Comparison of ENCODE assay signal across 12 cellular contexts in the genomic region with DNA sequence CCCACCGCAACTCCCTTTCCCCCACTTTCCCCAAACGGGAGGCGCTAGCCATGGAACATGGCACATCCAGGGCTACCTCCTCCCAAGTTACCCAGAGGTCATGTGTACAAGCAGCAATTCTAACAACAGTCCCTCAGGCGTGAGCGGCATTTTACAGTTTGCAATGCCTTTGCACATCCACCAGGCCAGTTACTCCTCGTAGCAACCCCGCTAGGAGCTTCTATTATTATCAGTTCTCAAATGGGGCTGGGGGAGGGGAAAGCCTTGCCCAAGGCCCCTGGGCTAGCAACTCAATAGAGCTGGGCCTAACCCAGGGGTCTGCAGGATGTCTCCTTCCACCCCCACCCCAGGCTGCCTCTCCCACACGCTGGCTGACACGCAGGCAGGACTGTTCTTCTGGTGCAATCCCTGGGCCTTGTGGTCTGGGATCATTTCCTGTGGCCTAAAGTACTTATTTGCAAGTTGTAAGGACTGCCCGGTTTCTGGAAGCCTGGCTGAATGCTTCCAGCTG. TPM values are rescaled to one million over a fixed set of nuclear protein-coding genes. Genes with fewer than 3 reads are reported as not detected.
DNase-seq lines count a peak whose midpoint lies in the region; ATAC-seq and TF ChIP-seq lines count a peak whose summit lies in the region.
"Had no signal": no experiment of that assay in that cellular context is flagged by ENCODE, and none has a peak within 500 bp of the region (broad histone marks: within the 10 kb centered on the region; RNA-seq: fewer than 3 reads in every experiment).

No MANE protein-coding gene starts in this region.

- TF ChIP-seq CTCF in BJ (IDR thresholded peaks at IDR 0.05; ENCODE audit: insufficient read depth, low read depth, low read length) (0 out of 2 replicates have a peak, but pooled peaks have one; percentile 4), WTC11 (IDR thresholded peaks at IDR 0.05) (no peak), heart right ventricle (IDR thresholded peaks at IDR 0.05) (no peak), parathyroid adenoma (IDR thresholded peaks at IDR 0.05) (no peak), ascending aorta (IDR thresholded peaks at IDR 0.05) (no peak), GM13977 (IDR thresholded peaks at IDR 0.05; ENCODE audit: extremely low read depth, insufficient read depth, missing control alignments) (no peak)

- no peaks in the 10 kb centered on the region for H3K36me3 ChIP-seq in BJ (ENCODE audit: control insufficient read depth, insufficient read depth, low read length)
- no peaks in the 10 kb centered on the region for H3K36me3 ChIP-seq in heart right ventricle
- no peaks in the 10 kb centered on the region for H3K36me3 ChIP-seq in parathyroid adenoma (ENCODE audit: control insufficient read depth, insufficient read depth, low read length)
- H3K36me3 ChIP-seq in ascending aorta: no peaks in the 10 kb centered on the region

- H3K4me2 ChIP-seq in parathyroid adenoma (ENCODE audit: low read length): no peak overlapping the region

- H3K4me3 ChIP-seq in BJ (ENCODE audit: low read depth, low read length) (no peak overlapping the region), heart right ventricle (peak overlapping the region in 9 of 10 donors; percentile 7 to 43 (median 34)), parathyroid adenoma (ENCODE audit: low read depth, low read length) (no peak overlapping the region), ascending aorta (peak overlapping the region in 1 of 2 donors; percentile 57)

- in situ Hi-C loops in GM13977 (cut with MboI; ENCODE audit: low pct_unique_long_range_greater_than_20kb, low sequenced_read_pairs, unreplicated experiment): no loop called here

- H3K9me3 ChIP-seq in heart right ventricle (no peaks in the 10 kb centered on the region), parathyroid adenoma (ENCODE audit: control insufficient read depth, low read length) (no peaks in the 10 kb centered on the region), ascending aorta (no peaks in the 10 kb centered on the region)

- H2AFZ ChIP-seq in parathyroid adenoma: peak overlapping the region; percentile 44

- H3K4me3 Mint-ChIP-seq in WTC11: peak overlapping the region; percentile 47
- H3K4me3 Mint-ChIP-seq: B cell; stimulated activated naive B cell treated with anti-CD40 and anti-IgM and Interleukin-4, amounts not matched to agents 10 μg/mL and 1 μg/mL and 100 μg/mL, for 72 hours had no signal

- CTCF ChIA-PET in BJ (lab: Yijun Ruan, JAX) (interaction anchor here (1.2 to 1.3 kb wide), 2 partner anchors 85 to 310 kb away, joined by 3 to 6 read pairs; no protein-coding TSS in a partner anchor), WTC11 (lab: Charles Lee) (interaction anchor here (0.7 to 2.3 kb wide), 15 partner anchors 8 to 309 kb away, joined by 3 to 9 read pairs (median 4); a partner anchor contains a TSS)

- ATAC-seq in WTC11 (peak; percentile 12), heart right ventricle (peak in 7 of 8 donors; percentile 55 to 77 (median 60))
- ATAC-seq: stimulated activated naive B cell treated with anti-CD40 and anti-IgM and Interleukin-4, amounts not matched to agents 10 μg/mL and 1 μg/mL and 100 μg/mL, for 72 hours had no signal

- WGBS in heart right ventricle, 2 donors: 44 to 46% methylated on average over 10 of the region's 10 CpGs

- peak overlapping the region; percentile 35 to 76 (median 70) for H3K27ac ChIP-seq in heart right ventricle
- H3K27ac ChIP-seq in parathyroid adenoma: peak overlapping the region; percentile 42
- H3K27ac ChIP-seq in ascending aorta: no peak overlapping the region

- H3K27me3 Mint-ChIP-seq in WTC11 (ENCODE audit: low read depth): no peaks in the 10 kb centered on the region; the same call in 1 of the 2 replicates

- H3K4me1 ChIP-seq in heart right ventricle (peaks cover 0 to 17% (median 0%) of the 10 kb centered on the region in 9 donors), parathyroid adenoma (peaks cover 24% of the 10 kb centered on the region), ascending aorta (no peaks in the 10 kb centered on the region)

- H3K36me3 Mint-ChIP-seq in WTC11: no peaks in the 10 kb centered on the region
- H3K36me3 Mint-ChIP-seq: stimulated activated naive B cell treated with anti-CD40 and anti-IgM and Interleukin-4, amounts not matched to agents 10 μg/mL and 1 μg/mL and 100 μg/mL, for 72 hours had no signal

- H3K27me3 ChIP-seq in BJ (ENCODE audit: control insufficient read depth, insufficient read depth, low read length): no peaks in the 10 kb centered on the region
- peaks cover 0 to 64% (median 0%) of the 10 kb centered on the region in 7 donors for H3K27me3 ChIP-seq in heart right ventricle
- no peaks in the 10 kb centered on the region for H3K27me3 ChIP-seq in parathyroid adenoma (ENCODE audit: control insufficient read depth, insufficient read depth, low read length)
- H3K27me3 ChIP-seq in ascending aorta: no peaks in the 10 kb centered on the region

- peaks cover 62% of the 10 kb centered on the region for H3K4me1 Mint-ChIP-seq in WTC11

- H3K9ac ChIP-seq in parathyroid adenoma: no peak overlapping the region

- H3K27ac Mint-ChIP-seq in WTC11: peak overlapping the region; percentile 98
- H3K27ac Mint-ChIP-seq: B cell; stimulated activated naive B cell treated with anti-CD40 and anti-IgM and Interleukin-4, amounts not matched to agents 10 μg/mL and 1 μg/mL and 100 μg/mL, for 72 hours had no signal

- POLR2A ChIA-PET in BJ (lab: Charles Lee) (interaction anchor here (0.7 to 2.2 kb wide), 3 partner anchors 9 to 309 kb away, joined by 4 to 7 read pairs (median 6); a partner anchor contains a TSS), WTC11 (lab: Charles Lee) (interaction anchor here (0.9 to 1.6 kb wide), 3 partner anchors 12 to 40 kb away, joined by 3 to 7 read pairs (median 6); no protein-coding TSS in a partner anchor)

- DNase-seq in BJ (ENCODE audit: low read depth) (no peak), WTC11 (ENCODE audit: low spot score) (peak; percentile 24), heart right ventricle (peak in 1 of 2 donors; percentile 16), ascending aorta (ENCODE audit: low spot score in 2 of 2) (no peak), NCI-H1694 treated with DMSO at 0.1 percent for 48 hours (lab: John Stamatoyannopoulos, UW) (no peak), GM13977 (ENCODE audit: low spot score) (no peak), dermis blood vessel endothelial cell (no peak)
- DNase-seq: effector CD4-positive, alpha-beta T cell; SIG-M5; stimulated activated naive B cell treated with anti-CD40 and anti-IgM and Interleukin-4, amounts not matched to agents 10 μg/mL and 1 μg/mL and 100 μg/mL, for 72 hours had no signal

- H3K9me3 Mint-ChIP-seq in WTC11: no peaks in the 10 kb centered on the region
- H3K9me3 Mint-ChIP-seq: stimulated activated naive B cell treated with anti-CD40 and anti-IgM and Interleukin-4, amounts not matched to agents 10 μg/mL and 1 μg/mL and 100 μg/mL, for 72 hours had no signal

- intact Hi-C loops in heart right ventricle (cut with DNase I) (loop anchor here in 1 of 10 donors (10.0 kb wide), 1 partner anchor 87 kb away; no protein-coding TSS in a partner anchor), ascending aorta (cut with DNase I) (no loop called here)

- H3K79me2 ChIP-seq in parathyroid adenoma: no peaks in the 10 kb centered on the region

TF ChIP-seq in WTC11, 78 proteins besides CTCF, POLR2A, EP300 and RAD21:
- no peak for TF ChIP-seq CREM (CRISPR knock-in tag; IDR thresholded peaks at IDR 0.05)
- TF ChIP-seq SMAD3 (CRISPR knock-in tag; IDR thresholded peaks at IDR 0.05; ENCODE audit: borderline replicate concordance): 0 out of 2 replicates have a peak, but pooled peaks have one; percentile 27

RNA-seq across cellular contexts. Expression of a gene that starts 27.8 kb away (rescaled TPM):
- polyA plus RNA-seq in BJ (2011; rRNA removed) (20.2 and 21.7 TPM in 2 replicates), heart right ventricle (10 to 100 TPM in 1 of 2 donors, 1 to 10 TPM in 1; 4.5 to 10.8 TPM)
- 12.9 and 17.7 TPM in 2 replicates for polyA minus RNA-seq in BJ (2011; rRNA and poly(A)+ RNA removed)
- total RNA-seq in WTC11 (2021) (37.9 to 43.1 TPM (median 39.9 TPM) in 3 replicates), heart right ventricle (10 to 100 TPM in 9 of 10 donors, 1 to 10 TPM in 1; 9.0 to 20.2 (median 16.6) TPM), ascending aorta (26.9 TPM), dermis blood vessel endothelial cell (18.0 and 21.1 TPM in 2 replicates)

Comparison
In these comparisons a context has a peak if more than half of its experiments do, and no peak if none do; other contexts are left out.
1. H3K4me3 ChIP-seq: peak in heart right ventricle (9 of 10); none in BJ (single experiment) and parathyroid adenoma (single experiment).
2. H3K27ac ChIP-seq: peak in heart right ventricle (10 of 10) and parathyroid adenoma (single experiment); none in ascending aorta (0 of 2).